1 cellular context compared by ENCODE assay signal in the genomic region with DNA sequence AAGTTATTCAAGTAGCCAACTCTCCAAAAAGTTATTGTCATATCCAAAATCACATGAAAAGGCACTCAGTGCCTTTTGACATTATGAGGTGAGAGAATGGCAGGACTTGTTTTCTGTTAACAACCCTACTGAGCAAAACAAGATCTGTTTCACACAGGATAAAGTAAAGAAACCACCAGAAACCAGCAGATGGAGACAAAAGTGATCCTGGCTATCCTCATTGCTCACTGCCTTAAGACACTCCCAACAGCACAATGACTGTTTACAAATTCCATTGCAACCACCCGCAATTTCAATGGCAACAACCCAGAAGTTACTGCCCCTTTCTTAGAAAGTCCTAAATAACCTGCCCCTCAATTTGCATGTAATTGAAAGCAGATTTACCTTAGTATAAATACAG.
TF ChIP-seq lines count a peak whose summit lies in the region.

No MANE protein-coding gene starts in this region.

TF ChIP-seq in liver, 16 proteins besides CTCF, POLR2A, EP300 and RAD21 (continued from another document):
- no peak for TF ChIP-seq FOXA1 (IDR thresholded peaks at IDR 0.05)
- TF ChIP-seq, protein P1, sequence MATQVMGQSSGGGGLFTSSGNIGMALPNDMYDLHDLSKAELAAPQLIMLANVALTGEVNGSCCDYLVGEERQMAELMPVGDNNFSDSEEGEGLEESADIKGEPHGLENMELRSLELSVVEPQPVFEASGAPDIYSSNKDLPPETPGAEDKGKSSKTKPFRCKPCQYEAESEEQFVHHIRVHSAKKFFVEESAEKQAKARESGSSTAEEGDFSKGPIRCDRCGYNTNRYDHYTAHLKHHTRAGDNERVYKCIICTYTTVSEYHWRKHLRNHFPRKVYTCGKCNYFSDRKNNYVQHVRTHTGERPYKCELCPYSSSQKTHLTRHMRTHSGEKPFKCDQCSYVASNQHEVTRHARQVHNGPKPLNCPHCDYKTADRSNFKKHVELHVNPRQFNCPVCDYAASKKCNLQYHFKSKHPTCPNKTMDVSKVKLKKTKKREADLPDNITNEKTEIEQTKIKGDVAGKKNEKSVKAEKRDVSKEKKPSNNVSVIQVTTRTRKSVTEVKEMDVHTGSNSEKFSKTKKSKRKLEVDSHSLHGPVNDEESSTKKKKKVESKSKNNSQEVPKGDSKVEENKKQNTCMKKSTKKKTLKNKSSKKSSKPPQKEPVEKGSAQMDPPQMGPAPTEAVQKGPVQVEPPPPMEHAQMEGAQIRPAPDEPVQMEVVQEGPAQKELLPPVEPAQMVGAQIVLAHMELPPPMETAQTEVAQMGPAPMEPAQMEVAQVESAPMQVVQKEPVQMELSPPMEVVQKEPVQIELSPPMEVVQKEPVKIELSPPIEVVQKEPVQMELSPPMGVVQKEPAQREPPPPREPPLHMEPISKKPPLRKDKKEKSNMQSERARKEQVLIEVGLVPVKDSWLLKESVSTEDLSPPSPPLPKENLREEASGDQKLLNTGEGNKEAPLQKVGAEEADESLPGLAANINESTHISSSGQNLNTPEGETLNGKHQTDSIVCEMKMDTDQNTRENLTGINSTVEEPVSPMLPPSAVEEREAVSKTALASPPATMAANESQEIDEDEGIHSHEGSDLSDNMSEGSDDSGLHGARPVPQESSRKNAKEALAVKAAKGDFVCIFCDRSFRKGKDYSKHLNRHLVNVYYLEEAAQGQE (IDR thresholded peaks at IDR 0.05), result no peak
- no peak for TF ChIP-seq NR2F2 (IDR thresholded peaks at IDR 0.05)
- TF ChIP-seq, protein P2, sequence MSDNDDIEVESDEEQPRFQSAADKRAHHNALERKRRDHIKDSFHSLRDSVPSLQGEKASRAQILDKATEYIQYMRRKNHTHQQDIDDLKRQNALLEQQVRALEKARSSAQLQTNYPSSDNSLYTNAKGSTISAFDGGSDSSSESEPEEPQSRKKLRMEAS (IDR thresholded peaks at IDR 0.05), result no peak
